Comparison of ENCODE assay signal across 30 cellular contexts in the genomic region with DNA sequence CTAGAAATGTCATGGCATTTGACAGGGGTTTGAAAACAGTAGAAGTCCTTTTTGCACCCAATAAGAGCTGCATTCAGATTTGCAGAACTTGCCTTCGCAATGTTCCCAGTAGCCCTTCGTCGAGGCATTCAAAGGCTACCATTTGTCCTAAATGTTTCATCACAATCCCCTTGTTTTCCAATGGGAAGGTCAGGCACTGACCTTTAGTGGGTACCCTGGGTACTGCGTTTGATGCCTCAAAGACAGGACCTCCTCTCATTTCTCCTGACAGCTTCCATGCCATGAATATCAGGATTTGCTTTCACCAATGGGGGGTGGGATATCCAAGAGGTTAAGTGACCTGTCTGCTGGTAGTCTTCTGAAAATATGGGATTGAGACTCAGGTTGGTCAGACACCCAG.
DNase-seq lines count a peak whose midpoint lies in the region; ATAC-seq, FAIRE-seq and TF ChIP-seq lines count a peak whose summit lies in the region.
"Had no signal": no experiment of that assay in that cellular context is flagged by ENCODE, and none has a peak within 500 bp of the region (broad histone marks: within the 10 kb centered on the region; RNA-seq: fewer than 3 reads in every experiment).

No MANE protein-coding gene starts in this region.

- H3K4me3 Mint-ChIP-seq in activated naive CD4-positive, alpha-beta T cell treated with anti-CD3 and anti-CD28 coated beads, Interleukin-2, amount 10 ng/mL, durations not matched to agents 7 days and 5 days, result no peak overlapping the region
- no peak overlapping the region for H3K4me3 Mint-ChIP-seq in activated naive CD8-positive, alpha-beta T cell treated with anti-CD3 and anti-CD28 coated beads, Interleukin-2, amount 10 ng/mL, durations not matched to agents 7 days and 5 days
- peak overlapping the region in 9 of 10 donors; percentile 34 to 84 (median 73) for H3K4me3 Mint-ChIP-seq in naive thymus-derived CD8-positive, alpha-beta T cell
- H3K4me3 Mint-ChIP-seq: B cell; nephron; T-helper 2 cell treated with Interferon-gamma antibody and Interleukin-4, amounts not matched to agents 5 μg/mL and 100 μg/mL, for 36 hours had no signal

- no peak for TF ChIP-seq CTCF in KMS-11 (conservative IDR thresholded peaks at IDR 0.05; ENCODE audit: low read depth, low read length)

- H3K9me3 Mint-ChIP-seq in activated naive CD4-positive, alpha-beta T cell treated with anti-CD3 and anti-CD28 coated beads, Interleukin-2, amount 10 ng/mL, durations not matched to agents 7 days and 5 days, result peaks cover 2% of the 10 kb centered on the region
- no peaks in the 10 kb centered on the region for H3K9me3 Mint-ChIP-seq in activated naive CD8-positive, alpha-beta T cell treated with anti-CD3 and anti-CD28 coated beads, Interleukin-2, amount 10 ng/mL, durations not matched to agents 7 days and 5 days
- H3K9me3 Mint-ChIP-seq in naive thymus-derived CD8-positive, alpha-beta T cell, result no peaks in the 10 kb centered on the region
- H3K9me3 Mint-ChIP-seq: nephron; T-helper 2 cell treated with Interferon-gamma antibody and Interleukin-4, amounts not matched to agents 5 μg/mL and 100 μg/mL, for 36 hours had no signal

- no peak overlapping the region for H3K4me3 ChIP-seq in KMS-11 (IDR thresholded peaks at IDR 0.05; ENCODE audit: insufficient read depth, low read depth, low read length)
- H3K4me3 ChIP-seq: body of pancreas, gastroesophageal sphincter, mucosa of descending colon, transverse colon had no signal

- ATAC-seq in activated naive CD8-positive, alpha-beta T cell treated with anti-CD3 and anti-CD28 coated beads, Interleukin-2, amount 10 ng/mL, durations not matched to agents 7 days and 5 days (ENCODE audit: low read depth), result no peak
- no peak for ATAC-seq in naive thymus-derived CD8-positive, alpha-beta T cell
- ATAC-seq in HG02852 (IDR thresholded peaks at IDR 0.05; ENCODE audit: unreplicated experiment), result no peak
- ATAC-seq: body of pancreas, gastroesophageal sphincter, HCT116, HepG2, left cardiac atrium, mucosa of descending colon, Panc1 had no signal

- no peaks in the 10 kb centered on the region for H3K36me3 ChIP-seq in KMS-11 (ENCODE audit: insufficient read depth)
- H3K36me3 ChIP-seq: gastroesophageal sphincter, transverse colon had no signal

- H3K36me3 Mint-ChIP-seq in activated naive CD4-positive, alpha-beta T cell treated with anti-CD3 and anti-CD28 coated beads, Interleukin-2, amount 10 ng/mL, durations not matched to agents 7 days and 5 days, result peaks cover 11% of the 10 kb centered on the region
- H3K36me3 Mint-ChIP-seq in activated naive CD8-positive, alpha-beta T cell treated with anti-CD3 and anti-CD28 coated beads, Interleukin-2, amount 10 ng/mL, durations not matched to agents 7 days and 5 days, result peaks cover 4% of the 10 kb centered on the region
- no peaks in the 10 kb centered on the region for H3K36me3 Mint-ChIP-seq in naive thymus-derived CD8-positive, alpha-beta T cell

- no peak overlapping the region for H3K9ac ChIP-seq in KMS-11

- H3K27ac Mint-ChIP-seq in activated naive CD4-positive, alpha-beta T cell treated with anti-CD3 and anti-CD28 coated beads, Interleukin-2, amount 10 ng/mL, durations not matched to agents 7 days and 5 days, result peak overlapping the region; percentile 79
- peak overlapping the region; percentile 79 for H3K27ac Mint-ChIP-seq in activated naive CD8-positive, alpha-beta T cell treated with anti-CD3 and anti-CD28 coated beads, Interleukin-2, amount 10 ng/mL, durations not matched to agents 7 days and 5 days
- H3K27ac Mint-ChIP-seq in naive thymus-derived CD8-positive, alpha-beta T cell, result peak overlapping the region; percentile 96 to 100 (median 98)
- H3K27ac Mint-ChIP-seq: B cell, nephron had no signal

- H3K4me1 ChIP-seq in KMS-11 (ENCODE audit: low read depth, poor library complexity, severe bottlenecking), result peaks cover 99% of the 10 kb centered on the region
- H3K4me1 ChIP-seq: body of pancreas, gastroesophageal sphincter, transverse colon had no signal

- no peaks in the 10 kb centered on the region for H4K20me1 ChIP-seq in KMS-11 (ENCODE audit: insufficient read depth)

- H3K27me3 ChIP-seq in KMS-11 (ENCODE audit: insufficient read depth, low read depth), result no peaks in the 10 kb centered on the region
- H3K27me3 ChIP-seq: body of pancreas, transverse colon had no signal

- H2AFZ ChIP-seq in KMS-11 (ENCODE audit: low read depth), result no peak overlapping the region

- DNase-seq in activated naive CD4-positive, alpha-beta T cell treated with anti-CD3 and anti-CD28 coated beads, Interleukin-2, amount 10 ng/mL, durations not matched to agents 7 days and 5 days, result no peak
- DNase-seq in activated naive CD4-positive, alpha-beta T cell (lab: John Stamatoyannopoulos, UW), result no peak
- no peak for DNase-seq in activated naive CD8-positive, alpha-beta T cell treated with anti-CD3 and anti-CD28 coated beads, Interleukin-2, amount 10 ng/mL, durations not matched to agents 7 days and 5 days
- no peak for DNase-seq in naive thymus-derived CD8-positive, alpha-beta T cell
- DNase-seq in urothelium cell line (ENCODE audit: low spot score) (no peak), ACHN (no peak)
- DNase-seq: activated CD4-positive, alpha-beta T cell treated with anti-CD3 and anti-CD28 coated beads for 1 hour; body of pancreas; cerebellar nuclear complex; dermis blood vessel endothelial cell; DMS153; hippocampal formation; Kasumi-1; left cardiac atrium; mucosa of descending colon; NCI-H146; NCI-H446; NCI-H748 treated with DMSO at 0.1 percent for 48 hours; SHP77; stimulated activated CD4-positive, alpha-beta T cell treated with anti-CD3 and anti-CD28 coated beads, Interleukin-4, amount 100 ng/mL, for 24 hours; transverse colon had no signal

- peak overlapping the region; percentile 82; the same call in 1 of the 2 replicates for H3K27ac ChIP-seq in KMS-11
- H3K27ac ChIP-seq: body of pancreas, gastroesophageal sphincter, transverse colon had no signal

- peak overlapping the region; percentile 80; the same call in 1 of the 2 replicates for H3K4me2 ChIP-seq in KMS-11

- POLR2A ChIA-PET in activated naive CD8-positive, alpha-beta T cell treated with anti-CD3 and anti-CD28 coated beads, Interleukin-2, amount 10 ng/mL, durations not matched to agents 7 days and 5 days (lab: Charles Lee), result interaction anchor here (1.2 to 3.7 kb wide), 4 partner anchors 10 to 68 kb away, joined by 3 to 12 read pairs (median 4); no protein-coding TSS in a partner anchor
- POLR2A ChIA-PET in naive thymus-derived CD8-positive, alpha-beta T cell (lab: Charles Lee), result interaction anchor here (0.6 to 9.0 kb wide), 11 partner anchors 13 to 1063 kb away, joined by 3 to 142 read pairs (median 16); partner anchors contain the start of gene BCL11B

- H3K79me2 ChIP-seq in KMS-11 (ENCODE audit: insufficient read depth, low read depth), result no peaks in the 10 kb centered on the region

- in situ Hi-C loops in ACHN (cut with HindIII; ENCODE audit: low pct_ligation_motif_present, low pct_unique_long_range_greater_than_20kb, low sequenced_read_pairs), result no loop called here

- H3K27me3 Mint-ChIP-seq in activated naive CD4-positive, alpha-beta T cell treated with anti-CD3 and anti-CD28 coated beads, Interleukin-2, amount 10 ng/mL, durations not matched to agents 7 days and 5 days, result no peaks in the 10 kb centered on the region
- no peaks in the 10 kb centered on the region for H3K27me3 Mint-ChIP-seq in activated naive CD8-positive, alpha-beta T cell treated with anti-CD3 and anti-CD28 coated beads, Interleukin-2, amount 10 ng/mL, durations not matched to agents 7 days and 5 days
- H3K27me3 Mint-ChIP-seq in naive thymus-derived CD8-positive, alpha-beta T cell, result no peaks in the 10 kb centered on the region
- H3K27me3 Mint-ChIP-seq: B cell had no signal

- H3K4me1 Mint-ChIP-seq in activated naive CD4-positive, alpha-beta T cell treated with anti-CD3 and anti-CD28 coated beads, Interleukin-2, amount 10 ng/mL, durations not matched to agents 7 days and 5 days, result peaks cover 86% of the 10 kb centered on the region
- peaks cover 63% of the 10 kb centered on the region for H3K4me1 Mint-ChIP-seq in activated naive CD8-positive, alpha-beta T cell treated with anti-CD3 and anti-CD28 coated beads, Interleukin-2, amount 10 ng/mL, durations not matched to agents 7 days and 5 days
- H3K4me1 Mint-ChIP-seq in naive thymus-derived CD8-positive, alpha-beta T cell, result peaks cover 60 to 98% (median 94%) of the 10 kb centered on the region in 4 donors
- H3K4me1 Mint-ChIP-seq: B cell had no signal

- CTCF ChIA-PET in activated naive CD4-positive, alpha-beta T cell treated with anti-CD3 and anti-CD28 coated beads, Interleukin-2, amount 10 ng/mL, durations not matched to agents 7 days and 5 days (lab: Charles Lee), result interaction anchor here (0.9 to 1.2 kb wide), 3 partner anchors 8 to 68 kb away, joined by 3 read pairs; no protein-coding TSS in a partner anchor

- no peak for FAIRE-seq in urothelium cell line (lab: Jason Lieb, UNC)
- FAIRE-seq: HepG2 had no signal

Comparison
In these comparisons a context has a peak if more than half of its experiments do, and no peak if none do; other contexts are left out.
1. H3K4me3 Mint-ChIP-seq: peak in naive thymus-derived CD8-positive, alpha-beta T cell (9 of 10); none in activated naive CD4-positive, alpha-beta T cell treated with anti-CD3 and anti-CD28 coated beads, Interleukin-2, amount 10 ng/mL, durations not matched to agents 7 days and 5 days (single experiment) and activated naive CD8-positive, alpha-beta T cell treated with anti-CD3 and anti-CD28 coated beads, Interleukin-2, amount 10 ng/mL, durations not matched to agents 7 days and 5 days (single experiment).
2. Peak in every context shown above with its lines, with median percentiles within 50 percentile points of each other: H3K27ac Mint-ChIP-seq.